ENCODE assay signal across 8 cellular contexts in genomic region chr2:175181104-175181876, GRCh38.
DNase-seq lines count a peak whose midpoint lies in the region; TF ChIP-seq lines count a peak whose summit lies in the region.

ATP5MC3 (minus strand) TSS chr2:175181710; CDS start chr2:175181393, 317 bp downstream.

- peaks cover 26% of the 10 kb centered on the region for H3K4me1 Mint-ChIP-seq in nephron
- peaks cover 39% of the 10 kb centered on the region for H3K4me1 Mint-ChIP-seq in stimulated activated naive CD8-positive, alpha-beta T cell treated with anti-CD3 and anti-CD28 coated beads, Interleukin-15, Interleukin-2, amounts not matched to agents 100 ng/mL and 50 ng/mL, for 24 hours (ENCODE audit: low read depth)

- H3K9me3 Mint-ChIP-seq in nephron, result peaks cover 4% of the 10 kb centered on the region
- peaks cover 7% of the 10 kb centered on the region for H3K9me3 Mint-ChIP-seq in stimulated activated naive CD8-positive, alpha-beta T cell treated with anti-CD3 and anti-CD28 coated beads, Interleukin-15, Interleukin-2, amounts not matched to agents 100 ng/mL and 50 ng/mL, for 24 hours

- peaks cover 37% of the 10 kb centered on the region for H3K36me3 Mint-ChIP-seq in nephron (ENCODE audit: low read depth)
- H3K36me3 Mint-ChIP-seq in stimulated activated naive CD8-positive, alpha-beta T cell treated with anti-CD3 and anti-CD28 coated beads, Interleukin-15, Interleukin-2, amounts not matched to agents 100 ng/mL and 50 ng/mL, for 24 hours (ENCODE audit: low read depth), result peaks cover 50% of the 10 kb centered on the region

- peak within 1 kb of the TSS; percentile 82 to 97 (median 92) for H3K27ac Mint-ChIP-seq in nephron
- peak within 1 kb of the TSS; percentile 98 for H3K27ac Mint-ChIP-seq in stimulated activated naive CD8-positive, alpha-beta T cell treated with anti-CD3 and anti-CD28 coated beads, Interleukin-15, Interleukin-2, amounts not matched to agents 100 ng/mL and 50 ng/mL, for 24 hours

- peak; percentile 20 for TF ChIP-seq CTCF in fibroblast of pulmonary artery (IDR thresholded peaks at IDR 0.05; ENCODE audit: low read length, missing control alignments)
- no peak for TF ChIP-seq CTCF in nephron (IDR thresholded peaks at IDR 0.05; ENCODE audit: unreplicated experiment in 3 of 3)

- DNase-seq in ELF-1 (ENCODE audit: low read depth, low spot score), result peak; percentile 96
- DNase-seq in GOT3 (lab: John Stamatoyannopoulos, UW), result peak; percentile 72
- peak; percentile 94 for DNase-seq in LoVo (ENCODE audit: low spot score)
- DNase-seq in activated T-helper 9 cell treated with anti-CD3 and anti-CD28 coated beads, Interleukin-2, amount 50 U/mL, for 16 hours (ENCODE audit: low read depth), result peak; percentile 86
- peak; percentile 96 for DNase-seq in fibroblast of pulmonary artery (ENCODE audit: low read depth)

- peak within 1 kb of the TSS; percentile 94 to 99 (median 98) for H3K4me3 Mint-ChIP-seq in nephron
- peak within 1 kb of the TSS; percentile 91 for H3K4me3 Mint-ChIP-seq in stimulated activated naive CD8-positive, alpha-beta T cell treated with anti-CD3 and anti-CD28 coated beads, Interleukin-15, Interleukin-2, amounts not matched to agents 100 ng/mL and 50 ng/mL, for 24 hours

- peak within 1 kb of the TSS; percentile 91 for H3K4me3 ChIP-seq in fibroblast of pulmonary artery (replicated peaks; ENCODE audit: low read depth, low read length)

- peaks cover 4% of the 10 kb centered on the region for H3K27me3 Mint-ChIP-seq in nephron (ENCODE audit: low read depth)
- no peaks in the 10 kb centered on the region for H3K27me3 Mint-ChIP-seq in stimulated activated naive CD8-positive, alpha-beta T cell treated with anti-CD3 and anti-CD28 coated beads, Interleukin-15, Interleukin-2, amounts not matched to agents 100 ng/mL and 50 ng/mL, for 24 hours

- TF ChIP-seq POLR2A in Raji (IDR thresholded peaks at IDR 0.05; ENCODE audit: insufficient read depth, low read depth, low read length), result peak; percentile 96

Comparison
In these comparisons a context has a peak if more than half of its experiments do, and no peak if none do; other contexts are left out.
1. Peak in every context shown above with its lines: DNase-seq and H3K4me3 ChIP-seq.